ENCODE assay signal across 22 cellular contexts in the genomic region with DNA sequence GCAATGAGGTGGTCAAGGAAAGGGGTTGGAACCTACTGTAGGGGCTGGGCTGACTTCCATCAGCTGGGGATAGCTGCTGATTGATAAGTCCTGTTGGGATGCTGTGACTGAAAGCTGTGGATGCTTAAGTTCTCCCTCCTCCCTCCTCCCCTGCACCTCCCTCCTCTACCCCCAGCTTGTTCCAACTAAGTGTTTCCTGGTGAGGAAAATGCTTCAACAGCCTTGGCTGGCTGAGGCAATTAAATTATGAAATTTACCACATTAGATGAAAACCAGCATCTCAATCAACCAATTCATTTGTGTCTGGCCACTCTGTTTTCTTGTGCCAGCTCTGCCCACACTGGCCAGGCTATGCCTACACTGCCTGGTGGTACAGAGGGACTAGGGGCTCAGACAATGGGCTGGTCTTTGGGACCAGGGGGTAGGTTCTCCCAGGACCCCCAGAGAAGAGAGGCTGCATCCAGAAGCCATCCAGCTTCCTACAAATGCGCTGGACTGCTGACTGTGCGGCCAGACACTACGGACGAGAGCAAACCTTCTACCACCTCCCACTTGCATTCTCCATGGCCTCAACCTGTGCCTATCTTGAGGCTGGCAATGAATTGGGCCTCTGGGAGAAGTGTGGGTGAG. TPM values are rescaled to one million over a fixed set of nuclear protein-coding genes. Genes with fewer than 3 reads are reported as not detected.
DNase-seq lines count a peak whose midpoint lies in the region; ATAC-seq and TF ChIP-seq lines count a peak whose summit lies in the region.
"Had no signal": no experiment of that assay in that cellular context is flagged by ENCODE, and none has a peak within 500 bp of the region (broad histone marks: within the 10 kb centered on the region; RNA-seq: fewer than 3 reads in every experiment).

No MANE protein-coding gene starts in this region.

- H3K4me3 Mint-ChIP-seq in CD8-positive, alpha-beta memory T cell = peak overlapping the region in 4 of 7 donors; percentile 20 to 92 (median 92)
- H3K4me3 Mint-ChIP-seq in endodermal cell = no peak overlapping the region
- H3K4me3 Mint-ChIP-seq in T-helper 2 cell treated with Interferon-gamma antibody and Interleukin-4, amounts not matched to agents 5 μg/mL and 100 μg/mL, for 36 hours = no peak overlapping the region

- peaks cover 68% of the 10 kb centered on the region for H3K79me2 ChIP-seq in PC-3 (ENCODE audit: low read length)
- H3K79me2 ChIP-seq in osteoblast (ENCODE audit: insufficient read depth, low read length) = peaks cover 57% of the 10 kb centered on the region

- peaks cover 35 to 59% (median 59%) of the 10 kb centered on the region in 3 donors for H3K4me1 Mint-ChIP-seq in CD8-positive, alpha-beta memory T cell
- H3K4me1 Mint-ChIP-seq in endodermal cell = peaks cover 29% of the 10 kb centered on the region
- H3K4me1 Mint-ChIP-seq in T-helper 2 cell treated with Interferon-gamma antibody and Interleukin-4, amounts not matched to agents 5 μg/mL and 100 μg/mL, for 36 hours (ENCODE audit: low read depth) = peaks cover 39% of the 10 kb centered on the region

- peaks cover 0 to 1% of the 10 kb centered on the region in 2 donors for H3K27me3 Mint-ChIP-seq in CD8-positive, alpha-beta memory T cell
- peaks cover 7% of the 10 kb centered on the region for H3K27me3 Mint-ChIP-seq in endodermal cell (ENCODE audit: insufficient read depth)
- H3K27me3 Mint-ChIP-seq in T-helper 2 cell treated with Interferon-gamma antibody and Interleukin-4, amounts not matched to agents 5 μg/mL and 100 μg/mL, for 36 hours (ENCODE audit: low read depth) = peaks cover 5% of the 10 kb centered on the region

- H3K9ac ChIP-seq in PC-3 (ENCODE audit: low read length) = no peak overlapping the region
- H3K9ac ChIP-seq in endodermal cell (ENCODE audit: extremely low read depth, low read length, poor library complexity, severe bottlenecking) = no peak overlapping the region
- H3K9ac ChIP-seq: GM23248 had no signal

- POLR2A ChIA-PET in CD8-positive, alpha-beta memory T cell (lab: Charles Lee) = no interaction called here
- POLR2A ChIA-PET in PC-3 (lab: Charles Lee; ENCODE audit: unreplicated experiment) = no interaction called here

- no peaks in the 10 kb centered on the region for H3F3A ChIP-seq in PC-3 (ENCODE audit: low read length, unreplicated experiment)

- peaks cover 34% of the 10 kb centered on the region for H3K4me1 ChIP-seq in CD8-positive, alpha-beta memory T cell (ENCODE audit: insufficient read depth, low read length)
- H3K4me1 ChIP-seq in PC-3 (ENCODE audit: insufficient read depth, low read length) = peaks cover 26% of the 10 kb centered on the region
- H3K4me1 ChIP-seq in endodermal cell (ENCODE audit: control insufficient read depth, insufficient read depth, low read length) = peaks cover 9% of the 10 kb centered on the region
- peaks cover 19% of the 10 kb centered on the region for H3K4me1 ChIP-seq in osteoblast (ENCODE audit: insufficient read depth, low read length)

- H3K36me3 ChIP-seq in CD8-positive, alpha-beta memory T cell (ENCODE audit: insufficient read depth, low read length) = no peaks in the 10 kb centered on the region
- H3K36me3 ChIP-seq in PC-3 (ENCODE audit: low read depth, low read length) (no peaks in the 10 kb centered on the region), endodermal cell (ENCODE audit: control insufficient read depth, insufficient read depth, low read length) (no peaks in the 10 kb centered on the region), osteoblast (ENCODE audit: insufficient read depth, low read length) (no peaks in the 10 kb centered on the region)
- H3K36me3 ChIP-seq: gastroesophageal sphincter, left lung had no signal

- TF ChIP-seq CTCF in PC-3 (conservative IDR thresholded peaks at IDR 0.05; ENCODE audit: low read depth, low read length) (no peak), endodermal cell (conservative IDR thresholded peaks at IDR 0.05) (no peak), osteoblast (IDR thresholded peaks at IDR 0.05; ENCODE audit: extremely low read depth, low read depth, low read length) (no peak)

- WGBS in endodermal cell (ENCODE audit: insufficient coverage in 1 of 2, insufficient read length in 1 of 2), 2 experiments = 96 to 100% methylated on average over 4 of the region's 4 CpGs

- ATAC-seq in PC-3 = no peak
- ATAC-seq: activated CD8-positive, alpha-beta T cell treated with anti-CD3 and anti-CD28 coated beads, Interleukin-2, amount 10 ng/mL, durations not matched to agents 7 days and 5 days; body of pancreas; gastroesophageal sphincter; left lung; right cardiac atrium had no signal

- intact Hi-C loops in PC-3 (cut with micrococcal nuclease) = no loop called here

- DNase-seq in CD8-positive, alpha-beta memory T cell = no peak
- DNase-seq in PC-3 (no peak), endodermal cell (no peak), osteoblast (ENCODE audit: insufficient read length, low spot score, missing footprints) (peak; percentile 74), NCI-H2107 (lab: John Stamatoyannopoulos, UW) (no peak), NCI-H345 (lab: John Stamatoyannopoulos, UW) (no peak)
- DNase-seq in T-helper 2 cell treated with Interferon-gamma antibody and Interleukin-4, amounts not matched to agents 5 μg/mL and 100 μg/mL, for 36 hours (ENCODE audit: low spot score) = no peak
- DNase-seq: activated B cell treated with CpG ODN at 0.5 μM for 24 hours; activated CD8-positive, alpha-beta T cell treated with anti-CD3 and anti-CD28 coated beads, Interleukin-2, amount 10 ng/mL, durations not matched to agents 7 days and 5 days; activated naive CD8-positive, alpha-beta T cell treated with anti-CD3 and anti-CD28 coated beads, Interleukin-2, amount 10 ng/mL, durations not matched to agents 7 days and 5 days; body of pancreas; COR-L47; erythroblast; GM23248; NCI-H1436; NCI-H748 treated with DMSO at 0.1 percent for 48 hours; occipital lobe; SHP77 treated with DMSO at 0.1 percent for 48 hours; testis had no signal

- H3K4me2 ChIP-seq in PC-3 (ENCODE audit: low read length) (peak overlapping the region; percentile 99; the same call in 1 of the 2 replicates), osteoblast (ENCODE audit: insufficient read depth, low read length) (no peak overlapping the region)

- no peaks in the 10 kb centered on the region for H3K27me3 ChIP-seq in CD8-positive, alpha-beta memory T cell (ENCODE audit: insufficient read depth, low read length, poor library complexity, severe bottlenecking)
- H3K27me3 ChIP-seq in PC-3 (ENCODE audit: low read length) = no peaks in the 10 kb centered on the region
- H3K27me3 ChIP-seq in endodermal cell (ENCODE audit: control insufficient read depth, insufficient read depth, low read length, poor library complexity, severe bottlenecking) = no peaks in the 10 kb centered on the region
- no peaks in the 10 kb centered on the region for H3K27me3 ChIP-seq in osteoblast (ENCODE audit: insufficient read depth, low read length)
- H3K27me3 ChIP-seq: body of pancreas, gastroesophageal sphincter, testis had no signal

- no TSS peak for BruUV-seq in PC-3 (replicated peaks; lab: Mats Ljungman, UMichigan)

- peaks cover 7% of the 10 kb centered on the region; the same call in 1 of the 2 replicates for H4K20me1 ChIP-seq in PC-3 (ENCODE audit: low read length)
- peaks cover 36% of the 10 kb centered on the region for H4K20me1 ChIP-seq in osteoblast (ENCODE audit: insufficient read depth, low read length)

- no peaks in the 10 kb centered on the region for H3K9me2 ChIP-seq in PC-3 (replicated peaks; ENCODE audit: low read length)

- CTCF ChIA-PET in CD8-positive, alpha-beta memory T cell (lab: Charles Lee) = interaction anchor here (1.1 to 2.1 kb wide), 3 partner anchors 46 to 63 kb away, joined by 3 to 8 read pairs (median 3); no protein-coding TSS in a partner anchor
- CTCF ChIA-PET in PC-3 (lab: Charles Lee) = no interaction called here

- H3K27ac Mint-ChIP-seq in CD8-positive, alpha-beta memory T cell = peak overlapping the region in 4 of 8 donors; percentile 63 to 90 (median 76)
- no peak overlapping the region for H3K27ac Mint-ChIP-seq in endodermal cell
- H3K27ac Mint-ChIP-seq in T-helper 2 cell treated with Interferon-gamma antibody and Interleukin-4, amounts not matched to agents 5 μg/mL and 100 μg/mL, for 36 hours = no peak overlapping the region
- H3K27ac Mint-ChIP-seq: activated B cell treated with CpG ODN at 0.5 μM for 24 hours; activated CD8-positive, alpha-beta T cell treated with anti-CD3 and anti-CD28 coated beads, Interleukin-2, amount 10 ng/mL, durations not matched to agents 7 days and 5 days had no signal

- no peaks in the 10 kb centered on the region for H3K9me3 Mint-ChIP-seq in CD8-positive, alpha-beta memory T cell
- H3K9me3 Mint-ChIP-seq in endodermal cell = no peaks in the 10 kb centered on the region
- H3K9me3 Mint-ChIP-seq in T-helper 2 cell treated with Interferon-gamma antibody and Interleukin-4, amounts not matched to agents 5 μg/mL and 100 μg/mL, for 36 hours = no peaks in the 10 kb centered on the region
- H3K9me3 Mint-ChIP-seq: activated B cell treated with CpG ODN at 0.5 μM for 24 hours; activated naive CD8-positive, alpha-beta T cell treated with anti-CD3 and anti-CD28 coated beads, Interleukin-2, amount 10 ng/mL, durations not matched to agents 7 days and 5 days had no signal

- no peak overlapping the region for H3K4me3 ChIP-seq in CD8-positive, alpha-beta memory T cell (ENCODE audit: low read length)
- H3K4me3 ChIP-seq in PC-3 (ENCODE audit: low read length) = no peak overlapping the region
- H3K4me3 ChIP-seq in endodermal cell (ENCODE audit: low read length) = peak overlapping the region; percentile 93
- no peak overlapping the region for H3K4me3 ChIP-seq in osteoblast (ENCODE audit: insufficient read depth, low read length)
- H3K4me3 ChIP-seq: body of pancreas, GM23248, testis had no signal

- H3K27ac ChIP-seq in CD8-positive, alpha-beta memory T cell (ENCODE audit: low read depth, low read length) = no peak overlapping the region
- H3K27ac ChIP-seq in PC-3 (ENCODE audit: low read length) = no peak overlapping the region
- no peak overlapping the region for H3K27ac ChIP-seq in endodermal cell (ENCODE audit: low read depth, low read length)
- H3K27ac ChIP-seq in osteoblast (ENCODE audit: low read depth, low read length) = no peak overlapping the region
- H3K27ac ChIP-seq: body of pancreas, gastroesophageal sphincter, GM23248, left lung, testis had no signal

- H2AFZ ChIP-seq in PC-3 (ENCODE audit: low read length) (no peak overlapping the region), osteoblast (ENCODE audit: low read length) (no peak overlapping the region)
- H2AFZ ChIP-seq: GM23248 had no signal

- H3K36me3 Mint-ChIP-seq in CD8-positive, alpha-beta memory T cell = peaks cover 0 to 5% (median 0%) of the 10 kb centered on the region in 3 donors
- H3K36me3 Mint-ChIP-seq in endodermal cell (ENCODE audit: low read depth) = peaks cover 3% of the 10 kb centered on the region
- H3K36me3 Mint-ChIP-seq in T-helper 2 cell treated with Interferon-gamma antibody and Interleukin-4, amounts not matched to agents 5 μg/mL and 100 μg/mL, for 36 hours (ENCODE audit: low read depth) = peaks cover 3% of the 10 kb centered on the region

- no peaks in the 10 kb centered on the region for H3K9me3 ChIP-seq in CD8-positive, alpha-beta memory T cell (ENCODE audit: low read length)
- H3K9me3 ChIP-seq in PC-3 (ENCODE audit: low read length) (no peaks in the 10 kb centered on the region), endodermal cell (ENCODE audit: control insufficient read depth, low read length) (no peaks in the 10 kb centered on the region), osteoblast (ENCODE audit: low read depth, low read length) (no peaks in the 10 kb centered on the region)
- H3K9me3 ChIP-seq: body of pancreas, gastroesophageal sphincter, left lung, testis had no signal

RNA-seq across cellular contexts. Expression of a gene that starts 2.5 kb away (rescaled TPM):
- total RNA-seq in CD8-positive, alpha-beta memory T cell = 1 to 10 TPM; 5.1 to 5.4 TPM
- polyA plus RNA-seq in CD8-positive, alpha-beta memory T cell = 0.75 TPM
- total RNA-seq in PC-3 (2014; rRNA removed) (7.2 and 12.5 TPM in 2 replicates), endodermal cell (10 to 100 TPM; 13.3 TPM), osteoblast (3.8 and 4.3 TPM in 2 replicates)
- 20.3 TPM for polyA plus RNA-seq in endodermal cell (2013, experiment 1 of 2)
- polyA plus RNA-seq in endodermal cell (2013, experiment 2 of 2) = 19.7 TPM

Comparison
In these comparisons a context has a peak if more than half of its experiments do, and no peak if none do; other contexts are left out.
1. H3K4me3 Mint-ChIP-seq: peak in CD8-positive, alpha-beta memory T cell (4 of 7); none in endodermal cell (single experiment) and T-helper 2 cell treated with Interferon-gamma antibody and Interleukin-4, amounts not matched to agents 5 μg/mL and 100 μg/mL, for 36 hours (single experiment).